8 cellular contexts compared by ENCODE assay signal in genomic region chr16:57734308-57734924, GRCh38. TPM values are rescaled to one million over a fixed set of nuclear protein-coding genes. Genes with fewer than 3 reads are reported as not detected.
DNase-seq lines count a peak whose midpoint lies in the region; ATAC-seq, FAIRE-seq and TF ChIP-seq lines count a peak whose summit lies in the region.

No MANE protein-coding gene starts in this region.

- peaks cover 33% of the 10 kb centered on the region for H3K4me1 Mint-ChIP-seq in CD4-positive, alpha-beta T cell (ENCODE audit: low read depth)
- peaks cover 23% of the 10 kb centered on the region for H3K4me1 Mint-ChIP-seq in neural crest cell

- no peaks in the 10 kb centered on the region for H3K27me3 Mint-ChIP-seq in CD4-positive, alpha-beta T cell
- no peaks in the 10 kb centered on the region for H3K27me3 Mint-ChIP-seq in neural crest cell (ENCODE audit: low read depth)

- FAIRE-seq in H54 (lab: Jason Lieb, UNC), result no peak

- intact Hi-C loops in CD4-positive, alpha-beta T cell (cut with DNase I, micrococcal nuclease), result loop anchor here (2.0 to 10.0 kb wide), 8 partner anchors 142 to 900 kb away; partner anchors contain the start of genes CFAP20 (in 1 of the 2), CIAPIN1 (in 1 of the 2), COQ9 (in 1 of the 2) and CSNK2A2 (in 1 of the 2)

- peak in 1 of 10 experiments; percentile 16 for DNase-seq in CD4-positive, alpha-beta T cell
- DNase-seq in NB4 (ENCODE audit: low read depth), result no peak
- no peak for DNase-seq in neural crest cell (ENCODE audit: low read depth, low spot score)
- no peak for DNase-seq in H54 (ENCODE audit: insufficient read length, low spot score)
- DNase-seq in hippocampal formation (lab: John Stamatoyannopoulos, UW), result no peak

- peaks cover 6% of the 10 kb centered on the region for H3K9me3 Mint-ChIP-seq in CD4-positive, alpha-beta T cell
- peaks cover 2% of the 10 kb centered on the region for H3K9me3 Mint-ChIP-seq in neural crest cell

- H3K9me3 ChIP-seq in CD4-positive, alpha-beta T cell (ENCODE audit: control insufficient read depth, low read length), result no peaks in the 10 kb centered on the region
- no peaks in the 10 kb centered on the region for H3K9me3 ChIP-seq in endocrine pancreas (ENCODE audit: control insufficient read depth, low read length)

- H3K27me3 ChIP-seq in CD4-positive, alpha-beta T cell (ENCODE audit: control insufficient read depth, insufficient read depth, low read length), result no peaks in the 10 kb centered on the region
- H3K27me3 ChIP-seq in endocrine pancreas (ENCODE audit: control insufficient read depth, insufficient read depth, low read length), result no peaks in the 10 kb centered on the region

- H3K36me3 ChIP-seq in endocrine pancreas (ENCODE audit: control insufficient read depth, insufficient read depth, low read length), result no peaks in the 10 kb centered on the region

- TF ChIP-seq CTCF in CD4-positive, alpha-beta T cell (IDR thresholded peaks at IDR 0.05), result no peak
- TF ChIP-seq CTCF in NB4 (IDR thresholded peaks at IDR 0.05; ENCODE audit: low read depth, low read length) (no peak), neural crest cell (conservative IDR thresholded peaks at IDR 0.05) (no peak)

- CTCF ChIA-PET in CD4-positive, alpha-beta T cell (lab: Charles Lee), result interaction anchor here (0.8 to 1.7 kb wide), 2 partner anchors 249 to 272 kb away, joined by 3 to 4 read pairs; partner anchors contain the start of gene POLR2C

- H3K27ac ChIP-seq in CD4-positive, alpha-beta T cell (ENCODE audit: low read depth, low read length), result peak overlapping the region; percentile 77

- ATAC-seq in CD4-positive, alpha-beta T cell (ENCODE audit: poor library complexity), result no peak
- ATAC-seq in GM18520 (IDR thresholded peaks at IDR 0.05; ENCODE audit: unreplicated experiment) (no peak), HG03521 (IDR thresholded peaks at IDR 0.05; ENCODE audit: unreplicated experiment) (no peak)

- POLR2A ChIA-PET in CD4-positive, alpha-beta T cell (lab: Charles Lee), result interaction anchor here (0.9 to 2.9 kb wide), 11 partner anchors 15 to 463 kb away, joined by 3 to 18 read pairs (median 7); partner anchors contain the start of genes CCDC102A, CFAP20, MMP15 and USB1

- peak overlapping the region; percentile 93 for H3K9ac ChIP-seq in endocrine pancreas (ENCODE audit: control insufficient read depth, insufficient read depth, low read length)

- H3K4me3 Mint-ChIP-seq in CD4-positive, alpha-beta T cell, result peak overlapping the region; percentile 95
- H3K4me3 Mint-ChIP-seq in neural crest cell, result peak overlapping the region; percentile 98

- H3K4me1 ChIP-seq in endocrine pancreas (ENCODE audit: control insufficient read depth, insufficient read depth, low read length), result no peaks in the 10 kb centered on the region

- peaks cover 25% of the 10 kb centered on the region for H3K36me3 Mint-ChIP-seq in CD4-positive, alpha-beta T cell (ENCODE audit: low read depth)
- H3K36me3 Mint-ChIP-seq in neural crest cell (ENCODE audit: low read depth), result peaks cover 2% of the 10 kb centered on the region

- H3K27ac Mint-ChIP-seq in CD4-positive, alpha-beta T cell, result peak overlapping the region; percentile 87
- peak overlapping the region; percentile 97 for H3K27ac Mint-ChIP-seq in neural crest cell (ENCODE audit: unreplicated experiment)

- peak overlapping the region; percentile 87 for H3K4me3 ChIP-seq in NB4 (ENCODE audit: low read depth, low read length)
- peak overlapping the region; percentile 56 for H3K4me3 ChIP-seq in endocrine pancreas (ENCODE audit: control insufficient read depth, insufficient read depth, low read length)

- TF ChIP-seq POLR2A in NB4 (IDR thresholded peaks at IDR 0.05; ENCODE audit: extremely low read depth, insufficient read length) (no peak), H54 (IDR thresholded peaks at IDR 0.05; ENCODE audit: low read depth, low read length) (no peak)

RNA-seq across cellular contexts. Expression of gene KATNB1, which starts 1.2 kb away (rescaled TPM):
- total RNA-seq in CD4-positive, alpha-beta T cell, result 10 to 100 TPM; 21.0 to 22.3 TPM
- 42.1 and 47.4 TPM in 2 replicates for total RNA-seq in neural crest cell

RNA-seq across cellular contexts. Expression of gene DRC7, which starts 39.8 kb away (rescaled TPM):
- total RNA-seq in CD4-positive, alpha-beta T cell, result not detected
- total RNA-seq in neural crest cell, result 0.16 and 0.32 TPM in 2 replicates
